21 cellular contexts compared by ENCODE assay signal in genomic region chr12:88591343-88591742, GRCh38. TPM values are rescaled to one million over a fixed set of nuclear protein-coding genes. Genes with fewer than 3 reads are reported as not detected.
DNase-seq lines count a peak whose midpoint lies in the region; ATAC-seq and TF ChIP-seq lines count a peak whose summit lies in the region.
"Had no signal": no experiment of that assay in that cellular context is flagged by ENCODE, and none has a peak within 500 bp of the region (broad histone marks: within the 10 kb centered on the region; RNA-seq: fewer than 3 reads in every experiment).

No MANE protein-coding gene starts in this region.

- no peaks in the 10 kb centered on the region for H3K4me1 ChIP-seq in adipocyte (ENCODE audit: control insufficient read depth, insufficient read depth, low read length)
- H3K4me1 ChIP-seq: BLaER1, SJCRH30 had no signal

- peaks cover 7% of the 10 kb centered on the region for H3K9me3 ChIP-seq in adipocyte (ENCODE audit: control insufficient read depth, low read length)
- H3K9me3 ChIP-seq: SJCRH30 had no signal

- DNase-seq in HCEC 1CT (peak; percentile 12), adipocyte (ENCODE audit: low read depth) (peak; percentile 68), fibroblast of mammary gland (ENCODE audit: low read depth) (peak; percentile 59), stromal cell of bone marrow (ENCODE audit: low read depth) (peak; percentile 39), posterior cingulate gyrus (no peak), omental fat pad (ENCODE audit: low spot score) (no peak)
- DNase-seq: CD4-positive, alpha-beta T cell; DMS153; GOT3; NCI-H1092 treated with DMSO at 0.1 percent for 48 hours; NCI-H1436 treated with DMSO at 0.1 percent for 48 hours; NCI-H1930; NCI-H2227 treated with DMSO at 0.1 percent for 48 hours; NCI-H510A treated with DMSO at 0.1 percent for 48 hours; NCI-H748 treated with DMSO at 0.1 percent for 48 hours; NK-92 treated with Interleukin-12 subunit alpha and Interleukin-12 subunit beta, amount 100 ng/mL, for 24 hours; Peyer's patch; SJCRH30 had no signal

- intact Hi-C loops in posterior cingulate gyrus (cut with DNase I), result no loop called here

- TF ChIP-seq CTCF in fibroblast of mammary gland (conservative IDR thresholded peaks at IDR 0.05; ENCODE audit: control insufficient read depth, insufficient read depth, low read depth, low read length) (no peak), omental fat pad (IDR thresholded peaks at IDR 0.05) (no peak)

- H3K27me3 ChIP-seq in adipocyte (replicated peaks; ENCODE audit: control insufficient read depth, insufficient read depth, low read length), result no peaks in the 10 kb centered on the region
- H3K27me3 ChIP-seq: BLaER1, Peyer's patch, SJCRH30 had no signal

- H3K36me3 ChIP-seq in adipocyte (ENCODE audit: control insufficient read depth, insufficient read depth, low read length, severe bottlenecking), result no peaks in the 10 kb centered on the region
- H3K36me3 ChIP-seq: BLaER1, Peyer's patch, SJCRH30 had no signal

- no peak for ATAC-seq in HG03378 (IDR thresholded peaks at IDR 0.05; ENCODE audit: unreplicated experiment)
- ATAC-seq in omental fat pad (ENCODE audit: low FRiP score), result no peak
- ATAC-seq: K562 had no signal

- no peak overlapping the region for H3K9ac ChIP-seq in adipocyte (ENCODE audit: low read length)
- H3K9ac ChIP-seq: BLaER1 had no signal

- no peak overlapping the region for H3K4me3 ChIP-seq in adipocyte (ENCODE audit: low read length)
- no peak overlapping the region for H3K4me3 ChIP-seq in fibroblast of mammary gland (ENCODE audit: control insufficient read depth, low read depth, low read length)
- H3K4me3 ChIP-seq: BLaER1, K562, Peyer's patch, SJCRH30 had no signal

RNA-seq across cellular contexts. Expression of gene KITLG, which starts 11.1 kb away (rescaled TPM):
- 10 to 100 TPM; 12.2 to 29.8 (median 19.8) TPM for total RNA-seq in omental fat pad
- total RNA-seq: CD4-positive, alpha-beta T cell had no signal

Comparison
In these comparisons a context has a peak if more than half of its experiments do, and no peak if none do; other contexts are left out.
1. DNase-seq: peak in HCEC 1CT (single experiment), adipocyte (single experiment), fibroblast of mammary gland (single experiment) and stromal cell of bone marrow (single experiment); none in posterior cingulate gyrus (0 of 10) and omental fat pad (single experiment).